In genomic region chr11:4704054-4704789, GRCh38 we compare ENCODE assay signal across 12 cellular contexts. TPM values are rescaled to one million over a fixed set of nuclear protein-coding genes. Genes with fewer than 3 reads are reported as not detected.
DNase-seq lines count a peak whose midpoint lies in the region; ATAC-seq, FAIRE-seq and TF ChIP-seq lines count a peak whose summit lies in the region.
"Had no signal": no experiment of that assay in that cellular context is flagged by ENCODE, and none has a peak within 500 bp of the region (broad histone marks: within the 10 kb centered on the region; RNA-seq: fewer than 3 reads in every experiment).

Gene MMP26, plus strand, starts transcription at chr11:4704784.

- CTCF ChIA-PET in H1 (lab: Charles Lee; ENCODE audit: partially characterized antibody): interaction anchor here (0.5 to 5.4 kb wide), 7 partner anchors 9 to 420 kb away, joined by 3 to 25 read pairs (median 3); partner anchors contain the start of gene OR51D1
- CTCF ChIA-PET in naive thymus-derived CD4-positive, alpha-beta T cell (lab: Charles Lee): no interaction called here

- H3K23me2 ChIP-seq in H1 (ENCODE audit: low read depth, low read length): no peaks in the 10 kb centered on the region

- peak within 1 kb of the TSS; percentile 84 for H2BK120ac ChIP-seq in H1 (replicated peaks; ENCODE audit: low read depth, low read length)

- H4K8ac ChIP-seq in H1 (ENCODE audit: extremely low read depth, insufficient read depth, low read length): no peak within 1 kb of the TSS

- no peaks in the 10 kb centered on the region for H3K79me2 ChIP-seq in H1 (ENCODE audit: control insufficient read depth in 1 of 2, insufficient read depth in 2 of 2, low read length in 2 of 2)

- H3K79me1 ChIP-seq in H1 (ENCODE audit: low read depth, low read length): no peaks in the 10 kb centered on the region

- peak within 1 kb of the TSS; percentile 29; the same call in 1 of the 2 replicates for H2BK20ac ChIP-seq in H1 (ENCODE audit: low read length)

- no peak within 1 kb of the TSS for H3K9ac ChIP-seq in BLaER1 treated with 17β-estradiol and CSF1 and Interleukin-3, amounts not matched to agents 10 nM and 100 nM
- peak within 1 kb of the TSS in 2 of 4 experiments; percentile 6 to 32; a peak in 2 of 7 replicates for H3K9ac ChIP-seq in H1 (replicated peaks in 1 of 4; ENCODE audit: extremely low read depth in 1 of 4, low read depth in 3 of 4, low read length in 3 of 4)
- H3K9ac ChIP-seq: KMS-11 had no signal

- H2AK5ac ChIP-seq in H1 (ENCODE audit: low read depth, low read length): no peak within 1 kb of the TSS

- H2BK5ac ChIP-seq in H1 (ENCODE audit: low read depth, low read length): peak within 1 kb of the TSS; percentile 16; the same call in 1 of the 2 replicates

- H3K36me3 Mint-ChIP-seq in naive thymus-derived CD4-positive, alpha-beta T cell: no peaks in the 10 kb centered on the region

- no peaks in the 10 kb centered on the region for H4K20me1 ChIP-seq in BLaER1 treated with 17β-estradiol and CSF1 and Interleukin-3, amounts not matched to agents 10 nM and 100 nM
- H4K20me1 ChIP-seq in H1 (replicated peaks in 1 of 2; ENCODE audit: control insufficient read depth in 1 of 2, insufficient read depth in 2 of 2, low read length in 2 of 2): no peaks in the 10 kb centered on the region

- H3K9me3 Mint-ChIP-seq in naive thymus-derived CD4-positive, alpha-beta T cell: no peaks in the 10 kb centered on the region

- TF ChIP-seq POLR2A in H1 (IDR thresholded peaks at IDR 0.05; ENCODE audit: control extremely low read depth in 1 of 2, low read depth in 2 of 2, low read length in 2 of 2): no peak

- no peak; a peak in 1 of 3 replicates for TF ChIP-seq EP300 in H1 (IDR thresholded peaks at IDR 0.05; ENCODE audit: borderline replicate concordance in 1 of 2, low read depth in 2 of 2, low read length in 2 of 2)

- intact Hi-C loops in naive thymus-derived CD4-positive, alpha-beta T cell (cut with micrococcal nuclease): no loop called here

- H3K14ac ChIP-seq in H1 (ENCODE audit: insufficient read length): no peak within 1 kb of the TSS

- H3K27me3 Mint-ChIP-seq in naive thymus-derived CD4-positive, alpha-beta T cell: peaks cover 11 to 28% (median 12%) of the 10 kb centered on the region in 5 donors

- H3K56ac ChIP-seq in H1 (replicated peaks; ENCODE audit: insufficient read length, low read depth, low read length): no peak within 1 kb of the TSS

- peak within 1 kb of the TSS; percentile 63 for H2BK12ac ChIP-seq in H1 (ENCODE audit: low read depth, low read length)

- no peak within 1 kb of the TSS for H3K4me3 ChIP-seq in BLaER1 treated with 17β-estradiol and CSF1 and Interleukin-3, amounts not matched to agents 10 nM and 100 nM
- peak within 1 kb of the TSS in 3 of 4 experiments; percentile 10 to 46 (median 12); a peak in 4 of 8 replicates for H3K4me3 ChIP-seq in H1 (ENCODE audit: extremely low read depth in 1 of 4, insufficient read depth in 2 of 4, low read depth in 3 of 4, low read length in 4 of 4)
- no peak within 1 kb of the TSS for H3K4me3 ChIP-seq in naive thymus-derived CD4-positive, alpha-beta T cell (ENCODE audit: low read length)

- peak within 1 kb of the TSS in 7 of 11 experiments; percentile 25 to 56 (median 43); a peak in 12 of 22 replicates for H3K4me2 ChIP-seq in BLaER1 treated with 17β-estradiol and CSF1 and Interleukin-3, amounts not matched to agents 10 nM and 100 nM
- H3K4me2 ChIP-seq in H1 (ENCODE audit: insufficient read depth in 1 of 2, low read depth in 2 of 2, low read length in 2 of 2): peak within 1 kb of the TSS; percentile 50 to 53
- H3K4me2 ChIP-seq: KMS-11 had no signal

- H3K4me1 ChIP-seq in BLaER1 treated with 17β-estradiol and CSF1 and Interleukin-3, amounts not matched to agents 10 nM and 100 nM: peaks cover 0 to 20% (median 12%) of the 10 kb centered on the region in 10 experiments; a peak in 12 of 20 replicates
- H3K4me1 ChIP-seq in H1 (replicated peaks in 1 of 4; ENCODE audit: control insufficient read depth in 3 of 4, insufficient read depth in 4 of 4, low read length in 3 of 4): peaks cover 0 to 7% (median 5%) of the 10 kb centered on the region in 4 experiments; a peak in 4 of 7 replicates
- no peaks in the 10 kb centered on the region for H3K4me1 ChIP-seq in naive thymus-derived CD4-positive, alpha-beta T cell (ENCODE audit: control insufficient read depth in 2 of 2, insufficient read depth in 2 of 2, low read length in 2 of 2)

- peaks cover 0 to 4% (median 0%) of the 10 kb centered on the region in 7 donors for H3K4me1 Mint-ChIP-seq in naive thymus-derived CD4-positive, alpha-beta T cell

- H3K27ac Mint-ChIP-seq in naive thymus-derived CD4-positive, alpha-beta T cell: no peak within 1 kb of the TSS

- 0 out of 2 replicates have a peak within 1 kb of the TSS, but pooled peaks have one; percentile 63 for H2BK15ac ChIP-seq in H1 (ENCODE audit: low read length)

- ATAC-seq in HG02588 (IDR thresholded peaks at IDR 0.05; ENCODE audit: unreplicated experiment): peak; percentile 60
- ATAC-seq in naive thymus-derived CD4-positive, alpha-beta T cell: no peak

- no peak for FAIRE-seq in H1 (lab: Jason Lieb, UNC)
- FAIRE-seq: TTC549 had no signal

- H3K27me3 ChIP-seq in BLaER1 treated with 17β-estradiol and CSF1 and Interleukin-3, amounts not matched to agents 10 nM and 100 nM: no peaks in the 10 kb centered on the region
- H3K27me3 ChIP-seq in H1 (replicated peaks in 1 of 4; ENCODE audit: control insufficient read depth in 3 of 4, extremely low read depth in 1 of 4, insufficient read depth in 3 of 4, low read length in 3 of 4): no peaks in the 10 kb centered on the region
- H3K27me3 ChIP-seq in naive thymus-derived CD4-positive, alpha-beta T cell (ENCODE audit: control insufficient read depth in 2 of 2, insufficient read depth in 2 of 2, low read length in 2 of 2): peaks cover 0 to 4% of the 10 kb centered on the region in 2 donors

- no peak within 1 kb of the TSS for H3K23ac ChIP-seq in H1 (ENCODE audit: insufficient read length)

- peak within 1 kb of the TSS; percentile 12 for H4K5ac ChIP-seq in H1 (ENCODE audit: insufficient read length, low read depth, low read length)

- POLR2A ChIA-PET in H1 (lab: Charles Lee; ENCODE audit: partially characterized antibody): interaction anchor here (1.4 kb wide), 1 partner anchor 9 kb away, joined by 6 read pairs; no protein-coding TSS in a partner anchor
- POLR2A ChIA-PET in naive thymus-derived CD4-positive, alpha-beta T cell (lab: Charles Lee): no interaction called here

- H3K27ac ChIP-seq in BLaER1 treated with 17β-estradiol and CSF1 and Interleukin-3, amounts not matched to agents 10 nM and 100 nM: no peak within 1 kb of the TSS
- H3K27ac ChIP-seq in H1 (ENCODE audit: low read depth, low read length): peak within 1 kb of the TSS; percentile 25; the same call in 1 of the 2 replicates
- no peak within 1 kb of the TSS for H3K27ac ChIP-seq in naive thymus-derived CD4-positive, alpha-beta T cell (ENCODE audit: low read depth, low read length)
- H3K27ac ChIP-seq: KMS-11 had no signal

- H3K9me3 ChIP-seq in BLaER1 treated with 17β-estradiol and CSF1 and Interleukin-3, amounts not matched to agents 10 nM and 100 nM (replicated peaks in 1 of 11): no peaks in the 10 kb centered on the region
- H3K9me3 ChIP-seq in H1 (ENCODE audit: insufficient read depth in 2 of 2, low read depth in 1 of 2, low read length in 1 of 2): no peaks in the 10 kb centered on the region
- H3K9me3 ChIP-seq in naive thymus-derived CD4-positive, alpha-beta T cell (ENCODE audit: control insufficient read depth in 2 of 3, low read length in 3 of 3): no peaks in the 10 kb centered on the region

- no peak within 1 kb of the TSS; the same call in 1 of the 2 replicates for H3K18ac ChIP-seq in H1 (ENCODE audit: extremely low read depth, low read length)

- 33% methylated on average over 5 of the region's 5 CpGs; no CpG with 5 or more reads in 1 of the 2 experiments for WGBS in H1 (ENCODE audit: extremely low coverage in 1 of 2, insufficient coverage in 1 of 2, insufficient read length in 1 of 2, insufficient replicate concordance in 2 of 2, low coverage in 1 of 2, low lambda C conversion rate in 2 of 2, missing lambda C conversion rate in 1 of 2), 2 experiments

- TF ChIP-seq CTCF in H1 (IDR thresholded peaks at IDR 0.05; ENCODE audit: control extremely low read depth in 1 of 3, insufficient read depth in 1 of 3, low read depth in 1 of 3, low read length in 3 of 3): no peak

- H3K4me3 Mint-ChIP-seq in naive thymus-derived CD4-positive, alpha-beta T cell: no peak within 1 kb of the TSS

- H3K36me3 ChIP-seq in BLaER1 treated with 17β-estradiol and CSF1 and Interleukin-3, amounts not matched to agents 10 nM and 100 nM: no peaks in the 10 kb centered on the region
- no peaks in the 10 kb centered on the region for H3K36me3 ChIP-seq in H1 (ENCODE audit: control insufficient read depth in 2 of 4, insufficient read depth in 4 of 4, low read length in 3 of 4)
- H3K36me3 ChIP-seq in naive thymus-derived CD4-positive, alpha-beta T cell (ENCODE audit: control insufficient read depth in 2 of 3, insufficient read depth in 3 of 3, low read length in 3 of 3): no peaks in the 10 kb centered on the region

- peak within 1 kb of the TSS; percentile 98 for H2AFZ ChIP-seq in H1 (ENCODE audit: low read length)

- H3K4ac ChIP-seq in H1 (replicated peaks; ENCODE audit: insufficient read length, low read depth, low read length): no peak within 1 kb of the TSS

- H4K91ac ChIP-seq in H1 (replicated peaks; ENCODE audit: insufficient read length, low read length): no peak within 1 kb of the TSS

- no peak for TF ChIP-seq RAD21 in H1 (IDR thresholded peaks at IDR 0.05 in 1 of 2, conservative IDR thresholded peaks at IDR 0.05 in 1 of 2; ENCODE audit: low read depth in 2 of 2, low read length in 2 of 2)

- DNase-seq in NCI-H1105 treated with DMSO at 0.1 percent for 48 hours (lab: John Stamatoyannopoulos, UW) (peak; percentile 87), H1 (ENCODE audit: low read depth in 1 of 2, low spot score in 2 of 2) (peak in 1 of 2 experiments; percentile 46), A172 (ENCODE audit: low spot score) (no peak), cerebellum (ENCODE audit: low spot score) (no peak)
- DNase-seq in naive thymus-derived CD4-positive, alpha-beta T cell: no peak
- DNase-seq in stimulated activated CD4-positive, alpha-beta T cell treated with anti-CD3 and anti-CD28 coated beads, Interleukin-15, amount 100 ng/mL, for 24 hours: no peak

TF ChIP-seq in H1, 55 proteins besides CTCF, POLR2A, EP300 and RAD21 (continues in another document):
- TF ChIP-seq YY1 (IDR thresholded peaks at IDR 0.05; ENCODE audit: low read depth, low read length): no peak

RNA-seq across cellular contexts. Expression of gene MMP26, which starts in this region (rescaled TPM):
- total RNA-seq in H1 (2021; fragmentation: NEBNext Ultra II Directional; extraction: Animal tissue kit (Norgen Biotek cat#: 25700)): not detected in 2 replicates
- polyA plus RNA-seq in H1 (2011; rRNA removed): 0.06 TPM in 1 of 2 replicates, not detected in the other
- polyA plus RNA-seq in H1 (2011; cell fraction: cytosol; rRNA removed): 0.08 TPM
- polyA plus RNA-seq in H1 (2011; cell fraction: nucleus; rRNA removed): not detected
- not detected in 4 replicates for polyA plus RNA-seq in H1 (2012, experiment 1 of 2)
- not detected for polyA plus RNA-seq in H1 (2012, experiment 2 of 2)
- polyA plus RNA-seq in H1 (2013, experiment 1 of 2): not detected
- not detected for polyA plus RNA-seq in H1 (2013, experiment 2 of 2)
- not detected in 2 replicates for polyA minus RNA-seq in H1 (2011; rRNA and poly(A)+ RNA removed)
- not detected for polyA minus RNA-seq in H1 (2011; cell fraction: cytosol; rRNA and poly(A)+ RNA removed)
- polyA minus RNA-seq in H1 (2011; cell fraction: nucleus; rRNA and poly(A)+ RNA removed): not detected
- total RNA-seq in A172 (2014; rRNA removed; shearing (Covaris generic)): not detected in 2 replicates
- total RNA-seq in cerebellum: not detected
- not detected for total RNA-seq in naive thymus-derived CD4-positive, alpha-beta T cell
- polyA plus RNA-seq in naive thymus-derived CD4-positive, alpha-beta T cell: not detected
- polyA plus RNA-seq: adipose tissue, AG04450 had no signal

Comparison
In these comparisons a context has a peak if more than half of its experiments do, and no peak if none do; other contexts are left out.
1. H3K4me3 ChIP-seq: peak in H1 (3 of 4); none in BLaER1 treated with 17β-estradiol and CSF1 and Interleukin-3, amounts not matched to agents 10 nM and 100 nM (0 of 10) and naive thymus-derived CD4-positive, alpha-beta T cell (single experiment).